20 cellular contexts compared by ENCODE assay signal in genomic region chr17:64250211-64250835, GRCh38.
DNase-seq lines count a peak whose midpoint lies in the region; TF ChIP-seq lines count a peak whose summit lies in the region.
"Had no signal": no experiment of that assay in that cellular context is flagged by ENCODE, and none has a peak within 500 bp of the region (broad histone marks: within the 10 kb centered on the region; RNA-seq: fewer than 3 reads in every experiment).

No MANE protein-coding gene starts in this region.

- DNase-seq in DMS79 (lab: John Stamatoyannopoulos, UW) = peak; percentile 68
- DNase-seq in NCI-H510A treated with DMSO at 0.1 percent for 48 hours (lab: John Stamatoyannopoulos, UW) = peak; percentile 98
- DNase-seq in NCI-H2081 treated with DMSO at 0.1 percent for 48 hours (lab: John Stamatoyannopoulos, UW) = no peak
- DNase-seq in UCSD-AML1 (lab: John Stamatoyannopoulos, UW; ENCODE audit: unreplicated experiment) = no peak
- no peak for DNase-seq in stimulated activated naive CD4-positive, alpha-beta T cell treated with Interleukin-2 at 50 U/mL for 16 hours (lab: John Stamatoyannopoulos, UW)
- no peak for DNase-seq in NCI-H2196 (lab: John Stamatoyannopoulos, UW; ENCODE audit: unreplicated experiment)
- DNase-seq: activated naive CD8-positive, alpha-beta T cell treated with anti-CD3 and anti-CD28 coated beads for 36 hours; CD4-positive, CD25-positive, alpha-beta regulatory T cell; DMS153; GM23248; MM.1S; NCI-H1694; occipital lobe; SHP77; SW 1271 had no signal

- H3K9me3 ChIP-seq in endocrine pancreas (ENCODE audit: control insufficient read depth, low read length) = no peaks in the 10 kb centered on the region
- H3K9me3 ChIP-seq in parathyroid adenoma (ENCODE audit: control insufficient read depth, low read length) = no peaks in the 10 kb centered on the region
- H3K9me3 ChIP-seq: thoracic aorta had no signal

- H3K9ac ChIP-seq in endocrine pancreas (ENCODE audit: control insufficient read depth, insufficient read depth, low read length) = peak overlapping the region; percentile 62
- H3K9ac ChIP-seq in parathyroid adenoma = no peak overlapping the region
- H3K9ac ChIP-seq: GM23248 had no signal

- no peaks in the 10 kb centered on the region for H3K4me1 ChIP-seq in endocrine pancreas (ENCODE audit: control insufficient read depth, insufficient read depth, low read length)
- peaks cover 67% of the 10 kb centered on the region for H3K4me1 ChIP-seq in parathyroid adenoma

- H3K36me3 ChIP-seq in endocrine pancreas (ENCODE audit: control insufficient read depth, insufficient read depth, low read length) = no peaks in the 10 kb centered on the region
- no peaks in the 10 kb centered on the region for H3K36me3 ChIP-seq in parathyroid adenoma (ENCODE audit: control insufficient read depth, insufficient read depth, low read length)
- H3K36me3 ChIP-seq: thoracic aorta had no signal

- peaks cover 75% of the 10 kb centered on the region for H3K79me2 ChIP-seq in parathyroid adenoma

- H3K4me3 ChIP-seq in endocrine pancreas (ENCODE audit: control insufficient read depth, insufficient read depth, low read length) (no peak overlapping the region), parathyroid adenoma (ENCODE audit: low read depth, low read length) (no peak overlapping the region)
- H3K4me3 ChIP-seq: coronary artery, GM23248, hepatocyte, thoracic aorta had no signal

- H3K27me3 ChIP-seq in endocrine pancreas (ENCODE audit: control insufficient read depth, insufficient read depth, low read length) = no peaks in the 10 kb centered on the region
- no peaks in the 10 kb centered on the region for H3K27me3 ChIP-seq in parathyroid adenoma (ENCODE audit: control insufficient read depth, insufficient read depth, low read length)
- H3K27me3 ChIP-seq: hepatocyte had no signal

- H3K27ac ChIP-seq in parathyroid adenoma = peak overlapping the region; percentile 33
- H3K27ac ChIP-seq: GM23248, hepatocyte, thoracic aorta had no signal

- H3K4me2 ChIP-seq in parathyroid adenoma (ENCODE audit: low read length) = peak overlapping the region; percentile 6
- H3K4me2 ChIP-seq: hepatocyte had no signal

- no peak for TF ChIP-seq CTCF in parathyroid adenoma (IDR thresholded peaks at IDR 0.05)

- no peak overlapping the region for H2AFZ ChIP-seq in parathyroid adenoma
- H2AFZ ChIP-seq: GM23248, hepatocyte had no signal

Comparison
In these comparisons a context has a peak if more than half of its experiments do, and no peak if none do; other contexts are left out.
1. DNase-seq: peak in DMS79 (single experiment) and NCI-H510A treated with DMSO at 0.1 percent for 48 hours (single experiment); none in NCI-H2081 treated with DMSO at 0.1 percent for 48 hours (single experiment), UCSD-AML1 (single experiment), stimulated activated naive CD4-positive, alpha-beta T cell treated with Interleukin-2 at 50 U/mL for 16 hours (single experiment) and NCI-H2196 (single experiment).